ENCODE assay signal across 15 cellular contexts in genomic region chr17:64653325-64653984, GRCh38. TPM values are rescaled to one million over a fixed set of nuclear protein-coding genes. Genes with fewer than 3 reads are reported as not detected.
DNase-seq lines count a peak whose midpoint lies in the region; ATAC-seq and TF ChIP-seq lines count a peak whose summit lies in the region.
"Had no signal": no experiment of that assay in that cellular context is flagged by ENCODE, and none has a peak within 500 bp of the region (broad histone marks: within the 10 kb centered on the region; RNA-seq: fewer than 3 reads in every experiment).

No MANE protein-coding gene starts in this region.

- H3K36me3 ChIP-seq in GM23338 (ENCODE audit: insufficient read depth): no peaks in the 10 kb centered on the region
- H3K36me3 ChIP-seq: SJCRH30 had no signal

- H3F3A ChIP-seq in GM23338 (replicated peaks; ENCODE audit: low read depth): no peaks in the 10 kb centered on the region

- H3K36me3 Mint-ChIP-seq in GM23338 (ENCODE audit: low read depth) (peaks cover 9% of the 10 kb centered on the region), mesothelial cell of epicardium (peaks cover 9% of the 10 kb centered on the region)

- TF ChIP-seq POLR2A in NB4 (IDR thresholded peaks at IDR 0.05; ENCODE audit: extremely low read depth, insufficient read length): no peak

- H3K4me3 ChIP-seq in GM23338 (no peak overlapping the region), NB4 (ENCODE audit: low read depth, low read length) (no peak overlapping the region), cardiac fibroblast (replicated peaks in 1 of 2; ENCODE audit: low read depth in 2 of 2, low read length in 2 of 2) (no peak overlapping the region)
- H3K4me3 ChIP-seq: hepatocyte, MG63, SJCRH30 had no signal

- H3K4me3 Mint-ChIP-seq in GM23338 (no peak overlapping the region), mesothelial cell of epicardium (no peak overlapping the region)

- H3K4me1 Mint-ChIP-seq in GM23338 (peaks cover 16% of the 10 kb centered on the region; the same call in 2 of the 3 replicates), mesothelial cell of epicardium (peaks cover 12% of the 10 kb centered on the region)

- DNase-seq in GM23338 (ENCODE audit: low spot score) (no peak), NB4 (ENCODE audit: low read depth) (peak; percentile 14), cardiac fibroblast (ENCODE audit: low read depth in 2 of 2) (peak; percentile 35 to 76), mesothelial cell of epicardium (ENCODE audit: low spot score in 2 of 2, unreplicated experiment in 2 of 2) (no peak), NCI-H2227 treated with DMSO at 0.1 percent for 48 hours (lab: John Stamatoyannopoulos, UW) (no peak), hepatic stellate cell (ENCODE audit: low spot score) (no peak)
- DNase-seq: GOT3, MG63, NCI-H446 treated with DMSO at 0.1 percent for 48 hours, retina, SJCRH30 had no signal

- no peak overlapping the region for H3K27ac ChIP-seq in GM23338 (ENCODE audit: low read depth)
- H3K27ac ChIP-seq: hepatocyte, SJCRH30 had no signal

- H4K20me1 ChIP-seq in GM23338 (replicated peaks; ENCODE audit: insufficient read depth): peaks cover 6% of the 10 kb centered on the region; the same call in 1 of the 2 replicates

- ATAC-seq in GM23338 (no peak), HG02981 (IDR thresholded peaks at IDR 0.05; ENCODE audit: unreplicated experiment) (no peak), GM18519 (IDR thresholded peaks at IDR 0.05; ENCODE audit: low FRiP score, unreplicated experiment) (no peak)
- ATAC-seq: activated CD4-positive, CD25-positive, alpha-beta regulatory T cell treated with anti-CD3 and anti-CD28 coated beads, Interleukin-2, amount 50 U/mL, for 24 hours had no signal

- H3K9me3 Mint-ChIP-seq in GM23338 (peaks cover 5% of the 10 kb centered on the region; the same call in 1 of the 3 replicates), mesothelial cell of epicardium (peaks cover 5% of the 10 kb centered on the region)

- H3K27ac Mint-ChIP-seq in GM23338: peak overlapping the region; percentile 93
- peak overlapping the region; percentile 35 for H3K27ac Mint-ChIP-seq in mesothelial cell of epicardium

- 0 out of 2 replicates have a peak, but pooled peaks cover 3% of the 10 kb centered on the region for H3K4me1 ChIP-seq in GM23338 (ENCODE audit: insufficient read depth)
- H3K4me1 ChIP-seq: SJCRH30 had no signal

- H3K9me2 ChIP-seq in GM23338 (ENCODE audit: insufficient read depth): no peaks in the 10 kb centered on the region

- TF ChIP-seq CTCF in GM23338 (conservative IDR thresholded peaks at IDR 0.05; ENCODE audit: low read depth in 2 of 2): no peak
- no peak for TF ChIP-seq CTCF in NB4 (IDR thresholded peaks at IDR 0.05; ENCODE audit: low read depth, low read length)
- TF ChIP-seq CTCF in cardiac fibroblast (IDR thresholded peaks at IDR 0.05; ENCODE audit: low read depth, low read length): no peak
- TF ChIP-seq CTCF in mesothelial cell of epicardium (IDR thresholded peaks at IDR 0.05; ENCODE audit: unreplicated experiment): no peak

- H3K4me2 ChIP-seq in GM23338: no peak overlapping the region
- H3K4me2 ChIP-seq: hepatocyte had no signal

- H2AFZ ChIP-seq in GM23338: no peak overlapping the region
- H2AFZ ChIP-seq: hepatocyte had no signal

- peaks cover 97% of the 10 kb centered on the region for H3K79me2 ChIP-seq in GM23338 (replicated peaks; ENCODE audit: insufficient read depth)

- H3K27me3 Mint-ChIP-seq in GM23338 (ENCODE audit: insufficient read depth, low read depth, poor library complexity): no peaks in the 10 kb centered on the region
- no peaks in the 10 kb centered on the region for H3K27me3 Mint-ChIP-seq in mesothelial cell of epicardium (ENCODE audit: low read depth)

- H3K27me3 ChIP-seq in GM23338 (ENCODE audit: insufficient read depth): no peaks in the 10 kb centered on the region
- H3K27me3 ChIP-seq: hepatocyte, MG63, SJCRH30 had no signal

TF ChIP-seq in GM23338, 12 proteins besides CTCF, POLR2A, EP300 and RAD21 (continues in another document):
- no peak for TF ChIP-seq NANOG (IDR thresholded peaks at IDR 0.05; ENCODE audit: borderline replicate concordance)
- no peak for TF ChIP-seq CREB1 (CRISPR knock-in tag; IDR thresholded peaks at IDR 0.05; ENCODE audit: low read depth)
- no peak for TF ChIP-seq EZH2 (IDR thresholded peaks at IDR 0.05; ENCODE audit: low read depth, unreplicated experiment)
- TF ChIP-seq JUNB (IDR thresholded peaks at IDR 0.05; ENCODE audit: unreplicated experiment): no peak
- TF ChIP-seq ZNF331 (CRISPR knock-in tag; IDR thresholded peaks at IDR 0.05; ENCODE audit: low read depth): no peak
- TF ChIP-seq ZNF114 (CRISPR knock-in tag; IDR thresholded peaks at IDR 0.05): no peak
- no peak for TF ChIP-seq POLR2AphosphoS5 (IDR thresholded peaks at IDR 0.05; ENCODE audit: low read depth)
- no peak for TF ChIP-seq ETS1 (IDR thresholded peaks at IDR 0.05)
- no peak for TF ChIP-seq ZNF462 (CRISPR knock-in tag; IDR thresholded peaks at IDR 0.05)

RNA-seq across cellular contexts. Expression of gene SMURF2, which starts 8.7 kb away (rescaled TPM):
- 29.6 and 38.1 TPM in 2 replicates for total RNA-seq in GM23338 (2014; rRNA removed; shearing (Covaris generic))
- 9.4 and 12.1 TPM in 2 replicates for polyA plus RNA-seq in GM23338 (2016; fragmentation: Nextera tagmentation; extraction: Ambion mirVana)
- total RNA-seq in mesothelial cell of epicardium: 39.9 to 41.2 TPM (median 40.1 TPM) in 3 replicates

Comparison
In these comparisons a context has a peak if more than half of its experiments do, and no peak if none do; other contexts are left out.
1. DNase-seq: peak in NB4 (single experiment) and cardiac fibroblast (2 of 2); none in GM23338 (single experiment), mesothelial cell of epicardium (0 of 2), NCI-H2227 treated with DMSO at 0.1 percent for 48 hours (single experiment) and hepatic stellate cell (single experiment).